8 cellular contexts compared by ENCODE assay signal in the genomic region with DNA sequence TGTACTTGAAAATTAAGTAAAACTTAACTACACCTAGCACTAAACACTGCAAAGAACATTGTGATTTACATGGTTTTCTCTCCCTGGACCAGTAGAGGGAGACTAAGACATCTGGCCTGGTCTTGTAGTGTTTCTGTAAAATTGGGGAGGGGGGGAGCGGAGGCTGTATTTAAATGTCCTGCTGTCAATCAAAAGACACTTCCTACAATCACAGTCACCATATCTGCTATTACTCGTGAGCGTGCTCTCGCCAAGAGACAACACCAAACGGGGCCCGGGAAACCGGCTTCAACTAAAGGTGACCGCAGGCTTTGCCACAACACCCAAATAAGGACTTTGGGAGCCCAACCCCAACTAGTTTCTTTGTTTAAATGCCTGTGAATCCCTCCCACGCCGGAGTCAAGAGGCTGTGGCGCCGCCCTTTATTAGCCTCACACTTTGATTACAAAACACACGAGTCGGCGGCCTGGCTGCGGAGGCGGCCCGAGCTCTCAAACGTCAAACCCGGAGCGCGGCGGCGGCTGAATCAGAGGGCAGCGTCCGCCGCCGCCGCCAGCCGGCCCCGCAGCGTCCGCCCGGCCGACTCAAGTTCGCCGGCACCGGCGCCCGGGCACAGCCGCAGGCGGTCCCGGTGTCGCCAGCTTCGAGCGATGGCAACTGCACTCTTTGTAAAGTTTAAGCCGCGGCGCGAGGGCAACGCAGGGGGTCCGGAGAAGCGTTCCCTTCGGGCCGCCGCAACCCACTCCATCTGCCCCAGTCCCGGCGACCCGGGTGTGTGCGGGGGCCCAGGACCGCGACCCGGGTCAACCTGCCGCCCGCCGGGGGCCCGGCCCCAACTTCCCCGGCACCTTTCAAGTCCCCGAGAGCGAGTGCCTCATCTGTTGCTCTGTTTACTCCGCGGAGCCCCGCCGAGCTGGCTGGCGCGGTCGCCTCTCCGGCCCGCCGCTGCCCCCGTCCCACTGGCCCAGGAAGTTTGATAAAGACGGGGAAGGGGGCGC. TPM values are rescaled to one million over a fixed set of nuclear protein-coding genes. Genes with fewer than 3 reads are reported as not detected.
DNase-seq lines count a peak whose midpoint lies in the region; ATAC-seq and TF ChIP-seq lines count a peak whose summit lies in the region.

No MANE protein-coding gene starts in this region.

- no peak overlapping the region for H4K91ac ChIP-seq in H9 (ENCODE audit: insufficient read length, low read depth, low read length)

- H3K4me1 Mint-ChIP-seq in H9 (peaks cover 11 to 20% of the 10 kb centered on the region in 2 experiments), nephron (peaks cover 22% of the 10 kb centered on the region)

- peak overlapping the region; percentile 47 to 94 (median 65); a peak in 4 of 7 replicates for H3K27ac Mint-ChIP-seq in H9
- peak overlapping the region; percentile 69 to 96 (median 92) for H3K27ac Mint-ChIP-seq in nephron

- H2BK20ac ChIP-seq in H9 (ENCODE audit: low read depth, low read length, poor library complexity, severe bottlenecking), result no peak overlapping the region

- H3K14ac ChIP-seq in H9 (ENCODE audit: insufficient read depth, low read length), result no peak overlapping the region

- H3K27me3 Mint-ChIP-seq in H9 (ENCODE audit: low read depth) (peaks cover 28% of the 10 kb centered on the region), nephron (ENCODE audit: low read depth) (peaks cover 15% of the 10 kb centered on the region)

- peaks cover 0 to 8% (median 4%) of the 10 kb centered on the region in 3 experiments; a peak in 4 of 7 replicates for H3K36me3 Mint-ChIP-seq in H9 (ENCODE audit: insufficient read depth in 1 of 3, low read depth in 3 of 3)
- peaks cover 3% of the 10 kb centered on the region for H3K36me3 Mint-ChIP-seq in nephron (ENCODE audit: low read depth)

- ATAC-seq in stimulated activated naive CD8-positive, alpha-beta T cell treated with anti-CD3 and anti-CD28 coated beads, Interleukin-15, Interleukin-2, amounts not matched to agents 100 U/mL and 50 U/mL, for 24 hours, result peak; percentile 67

- H3K27ac ChIP-seq in H9 (ENCODE audit: insufficient read length, low read depth, low read length), result no peak overlapping the region

- peak; percentile 80 for TF ChIP-seq CTCF in H9 (conservative IDR thresholded peaks at IDR 0.05)
- TF ChIP-seq CTCF in nephron (IDR thresholded peaks at IDR 0.05; ENCODE audit: unreplicated experiment in 3 of 3), result peak; percentile 67 to 81 (median 79)

- H3K4ac ChIP-seq in H9 (ENCODE audit: low read depth, low read length), result no peak overlapping the region

- no peak overlapping the region for H3K56ac ChIP-seq in H9 (ENCODE audit: insufficient read length, low read depth, low read length)

- DNase-seq in ELF-1 (ENCODE audit: low read depth, low spot score) (peak; percentile 96), H9 (peak; percentile 82), M059J (ENCODE audit: low read depth) (peak; percentile 94), fibroblast of the conjunctiva (ENCODE audit: low read depth) (peak; percentile 89)
- peak; percentile 96 for DNase-seq in activated effector memory CD4-positive, alpha-beta T cell treated with anti-CD3 and anti-CD28 coated beads, Interleukin-2, amount 50 U/mL, for 16 hours
- peak; percentile 86 for DNase-seq in stimulated activated naive CD8-positive, alpha-beta T cell treated with anti-CD3 and anti-CD28 coated beads, Interleukin-15, Interleukin-2, amounts not matched to agents 100 U/mL and 50 U/mL, for 24 hours

- no peaks in the 10 kb centered on the region for H3K79me1 ChIP-seq in H9 (ENCODE audit: insufficient read depth, low read depth, low read length, poor library complexity, severe bottlenecking)

- no peaks in the 10 kb centered on the region for H3K4me1 ChIP-seq in H9 (ENCODE audit: insufficient read depth, low read length)

- H3K23ac ChIP-seq in H9 (ENCODE audit: insufficient read length, low read depth, low read length), result no peak overlapping the region

- H3K9ac ChIP-seq in H9 (ENCODE audit: extremely low read depth, insufficient read length, low read length), result no peak overlapping the region

- no CpG with 5 or more reads among the region's 83 CpGs for WGBS in H9 (ENCODE audit: extremely low coverage, insufficient read length, low lambda C conversion rate)

- H3K4me3 Mint-ChIP-seq in H9, result peak overlapping the region; percentile 81 to 90
- peak overlapping the region; percentile 75 to 85 (median 82) for H3K4me3 Mint-ChIP-seq in nephron

- H3K4me2 ChIP-seq in H9 (ENCODE audit: insufficient read depth, insufficient read length, low read length), result peak overlapping the region; percentile 62

- no peak overlapping the region for H4K5ac ChIP-seq in H9 (ENCODE audit: insufficient read length, low read depth, low read length)

- H3K9me3 Mint-ChIP-seq in H9, result peaks cover 4 to 10% of the 10 kb centered on the region in 2 experiments; a peak in 4 of 5 replicates
- H3K9me3 Mint-ChIP-seq in nephron, result no peaks in the 10 kb centered on the region

- no peaks in the 10 kb centered on the region for H4K20me1 ChIP-seq in H9 (ENCODE audit: control insufficient read depth, insufficient read depth, insufficient read length)

- peaks cover 9% of the 10 kb centered on the region; the same call in 1 of the 2 replicates for H3K27me3 ChIP-seq in H9 (ENCODE audit: insufficient read depth, low read length)

- H2BK15ac ChIP-seq in H9 (ENCODE audit: low read depth, low read length), result no peak overlapping the region

- H3K18ac ChIP-seq in H9 (ENCODE audit: insufficient read length, low read depth, low read length), result peak overlapping the region; percentile 21

- H2AFZ ChIP-seq in H9 (ENCODE audit: low read length), result no peak overlapping the region

- H2AK5ac ChIP-seq in H9 (ENCODE audit: insufficient read length, low read length), result no peak overlapping the region

- peak; percentile 58; the same call in 1 of the 2 replicates for TF ChIP-seq POLR2A in Raji (IDR thresholded peaks at IDR 0.05; ENCODE audit: insufficient read depth, low read depth, low read length)

- no peak overlapping the region for H4K8ac ChIP-seq in H9 (replicated peaks; ENCODE audit: insufficient read length, low read depth, low read length)

- peaks cover 2% of the 10 kb centered on the region; the same call in 1 of the 2 replicates for H3K79me2 ChIP-seq in H9 (ENCODE audit: insufficient read depth, low read length)

- H3T11ph ChIP-seq in H9 (ENCODE audit: low read length), result no peak overlapping the region

- H2BK5ac ChIP-seq in H9 (ENCODE audit: insufficient read length, low read length), result no peak overlapping the region

- H3K9me3 ChIP-seq in H9 (ENCODE audit: control insufficient read depth, low read depth, low read length), result no peaks in the 10 kb centered on the region

- H2BK12ac ChIP-seq in H9 (ENCODE audit: insufficient read length, low read depth, low read length), result no peak overlapping the region

- no peak overlapping the region for H2BK120ac ChIP-seq in H9 (ENCODE audit: low read depth, low read length, poor library complexity, severe bottlenecking)

- H3K23me2 ChIP-seq in H9 (ENCODE audit: insufficient read length, low read depth, low read length, poor library complexity, severe bottlenecking), result peaks cover 6% of the 10 kb centered on the region

RNA-seq across cellular contexts. Expression of gene KDM7A, which starts 1.3 kb away (rescaled TPM):
- total RNA-seq in H9 (2021), result 6.6 and 7.0 TPM in 2 replicates
- total RNA-seq in M059J (2014; rRNA removed; shearing (Covaris generic)), result 0.64 and 0.69 TPM in 2 replicates
